ENCODE assay signal across 1 cellular context in the genomic region with DNA sequence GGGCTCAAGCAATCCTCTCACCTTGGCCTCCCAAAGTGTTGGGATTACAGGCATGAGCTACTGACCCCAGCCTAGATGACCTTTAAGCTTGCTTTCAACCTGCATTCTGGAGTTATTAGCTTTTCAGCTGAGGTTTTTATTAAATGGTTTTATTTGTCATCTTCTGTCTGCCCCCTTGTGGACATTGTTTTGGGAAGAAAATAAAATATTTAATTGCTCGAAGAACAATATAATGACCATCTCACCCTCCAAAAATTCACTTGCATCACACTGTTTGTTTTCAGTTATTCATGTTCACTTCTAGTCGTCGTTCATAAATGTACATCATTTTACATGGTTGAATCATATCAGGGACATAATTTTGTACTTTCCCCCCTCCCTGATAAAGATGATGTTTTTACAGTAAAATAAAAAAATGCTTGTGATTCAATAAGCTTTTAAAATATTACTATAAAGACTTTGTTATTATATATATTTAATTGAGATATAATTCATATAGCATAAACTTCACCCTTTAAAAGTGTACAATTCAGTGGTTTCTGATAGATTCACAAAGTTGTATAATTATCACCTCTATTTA.
TF ChIP-seq lines count a peak whose summit lies in the region.

No MANE protein-coding gene starts in this region.

TF ChIP-seq in K562, 482 proteins besides CTCF, POLR2A, EP300 and RAD21:
- no peak for TF ChIP-seq ARID1B (IDR thresholded peaks at IDR 0.05)
- TF ChIP-seq, protein P1, sequence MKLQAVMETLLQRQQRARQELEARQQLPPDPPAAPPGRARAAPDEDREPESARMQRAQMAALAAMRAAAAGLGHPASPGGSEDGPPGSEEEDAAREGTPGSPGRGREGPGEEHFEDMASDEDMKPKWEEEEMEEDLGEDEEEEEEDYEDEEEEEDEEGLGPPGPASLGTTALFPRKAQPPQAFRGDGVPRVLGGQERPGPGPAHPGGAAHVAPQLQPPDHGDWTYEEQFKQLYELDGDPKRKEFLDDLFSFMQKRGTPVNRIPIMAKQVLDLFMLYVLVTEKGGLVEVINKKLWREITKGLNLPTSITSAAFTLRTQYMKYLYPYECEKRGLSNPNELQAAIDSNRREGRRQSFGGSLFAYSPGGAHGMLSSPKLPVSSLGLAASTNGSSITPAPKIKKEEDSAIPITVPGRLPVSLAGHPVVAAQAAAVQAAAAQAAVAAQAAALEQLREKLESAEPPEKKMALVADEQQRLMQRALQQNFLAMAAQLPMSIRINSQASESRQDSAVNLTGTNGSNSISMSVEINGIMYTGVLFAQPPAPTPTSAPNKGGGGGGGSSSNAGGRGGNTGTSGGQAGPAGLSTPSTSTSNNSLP (IDR thresholded peaks at IDR 0.05; ENCODE audit: borderline replicate concordance, low read depth, low read length): 0 out of 2 replicates have a peak, but pooled peaks have one; percentile 51
- no peak for TF ChIP-seq NFIX (CRISPR knock-in tag; IDR thresholded peaks at IDR 0.05; ENCODE audit: low read depth)
- TF ChIP-seq, protein P2, sequence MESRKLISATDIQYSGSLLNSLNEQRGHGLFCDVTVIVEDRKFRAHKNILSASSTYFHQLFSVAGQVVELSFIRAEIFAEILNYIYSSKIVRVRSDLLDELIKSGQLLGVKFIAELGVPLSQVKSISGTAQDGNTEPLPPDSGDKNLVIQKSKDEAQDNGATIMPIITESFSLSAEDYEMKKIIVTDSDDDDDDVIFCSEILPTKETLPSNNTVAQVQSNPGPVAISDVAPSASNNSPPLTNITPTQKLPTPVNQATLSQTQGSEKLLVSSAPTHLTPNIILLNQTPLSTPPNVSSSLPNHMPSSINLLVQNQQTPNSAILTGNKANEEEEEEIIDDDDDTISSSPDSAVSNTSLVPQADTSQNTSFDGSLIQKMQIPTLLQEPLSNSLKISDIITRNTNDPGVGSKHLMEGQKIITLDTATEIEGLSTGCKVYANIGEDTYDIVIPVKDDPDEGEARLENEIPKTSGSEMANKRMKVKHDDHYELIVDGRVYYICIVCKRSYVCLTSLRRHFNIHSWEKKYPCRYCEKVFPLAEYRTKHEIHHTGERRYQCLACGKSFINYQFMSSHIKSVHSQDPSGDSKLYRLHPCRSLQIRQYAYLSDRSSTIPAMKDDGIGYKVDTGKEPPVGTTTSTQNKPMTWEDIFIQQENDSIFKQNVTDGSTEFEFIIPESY (CRISPR knock-in tag; IDR thresholded peaks at IDR 0.05): no peak
- no peak for TF ChIP-seq ZBTB8A (IDR thresholded peaks at IDR 0.05; ENCODE audit: partially characterized antibody)
